Comparison of ENCODE assay signal across 8 cellular contexts in genomic region chr1:202861420-202862121, GRCh38. TPM values are rescaled to one million over a fixed set of nuclear protein-coding genes. Genes with fewer than 3 reads are reported as not detected.
DNase-seq lines count a peak whose midpoint lies in the region; ATAC-seq and TF ChIP-seq lines count a peak whose summit lies in the region.

No MANE protein-coding gene starts in this region.

- DNase-seq in activated effector memory CD4-positive, alpha-beta T cell treated with anti-CD3 and anti-CD28 coated beads, Interleukin-2, amount 50 U/mL, for 16 hours, result peak; percentile 74
- DNase-seq in activated effector memory CD4-positive, alpha-beta T cell treated with Interleukin-2 at 50 U/mL for 16 hours, result no peak
- DNase-seq in NCI-H2171 (lab: John Stamatoyannopoulos, UW) (peak; percentile 76), dorsolateral prefrontal cortex (peak; percentile 89 to 97 (median 94)), left lung (peak; percentile 93 to 98)
- peak; percentile 48 to 59 for DNase-seq in stimulated activated CD4-positive, alpha-beta T cell treated with anti-CD3 and anti-CD28 coated beads, Interleukin-2, amount 100 ng/mL, for 24 hours

- intact Hi-C loops in dorsolateral prefrontal cortex (cut with DNase I) (loop anchor here (2.0 to 5.0 kb wide), 3 partner anchors 27 to 54 kb away; partner anchors contain the start of genes KDM5B (in 1 of the 2), PCAT6 (in 1 of the 2) and RABIF (in 1 of the 2)), left lung (cut with DNase I) (no loop called here)

- H3K27ac ChIP-seq in dorsolateral prefrontal cortex (peak overlapping the region in 33 of 59 donors; percentile 0 to 78 (median 43)), left lung (peak overlapping the region in 1 of 2 donors; percentile 41)

- no peaks in the 10 kb centered on the region for H3K9me3 ChIP-seq in left lung

- H3K27me3 ChIP-seq in dorsolateral prefrontal cortex (no peaks in the 10 kb centered on the region), left lung (peaks cover 0 to 12% of the 10 kb centered on the region in 2 donors)

- TF ChIP-seq CTCF in WI38 (IDR thresholded peaks at IDR 0.05; ENCODE audit: low read depth, low read length) (no peak), dorsolateral prefrontal cortex (IDR thresholded peaks at IDR 0.05 in 54 of 56, conservative IDR thresholded peaks at IDR 0.05 in 2 of 56; ENCODE audit: low read depth in 1 of 56, partially characterized antibody in 56 of 56) (peak in 22 of 56 donors; percentile 1 to 49 (median 16)), left lung (IDR thresholded peaks at IDR 0.05) (no peak)

- no peaks in the 10 kb centered on the region for H3K36me3 ChIP-seq in left lung

- H3K4me1 ChIP-seq in left lung, result peaks cover 3 to 40% of the 10 kb centered on the region in 2 donors

- H3K4me3 ChIP-seq in WI38 (ENCODE audit: low read depth, low read length), result peak overlapping the region; percentile 56
- H3K4me3 ChIP-seq in dorsolateral prefrontal cortex, result peak overlapping the region; percentile 61 to 92 (median 79)
- peak overlapping the region; percentile 72 to 79 for H3K4me3 ChIP-seq in left lung

- ATAC-seq in HG03039 (IDR thresholded peaks at IDR 0.05; ENCODE audit: unreplicated experiment) (peak; percentile 89), left lung (peak; percentile 98)

RNA-seq across cellular contexts. Expression of gene RABIF, which starts 27.4 kb away (rescaled TPM):
- 10 to 100 TPM in 118 of 120 experiments, 1 to 10 TPM in 2; 9.4 to 26.6 (median 17.3) TPM for total RNA-seq in dorsolateral prefrontal cortex
- total RNA-seq in left lung, result 10 to 100 TPM; 11.0 to 15.5 TPM

RNA-seq across cellular contexts. Expression of gene PCAT6, which starts 50.8 kb away (rescaled TPM):
- total RNA-seq in dorsolateral prefrontal cortex, result 10 to 100 TPM in 1 of 120 experiments, 1 to 10 TPM in 110, under 1 TPM in 2, not detected in 7; 0.81 to 10.0 (median 2.3) TPM
- 1 to 10 TPM; 1.1 to 2.4 TPM for total RNA-seq in left lung

RNA-seq across cellular contexts. Expression of gene KDM5B, which starts 53.4 kb away (rescaled TPM):
- 100 to 1,000 TPM in 1 of 120 experiments, 10 to 100 TPM in 119; 44.3 to 113 (median 69.3) TPM for total RNA-seq in dorsolateral prefrontal cortex
- total RNA-seq in left lung, result 10 to 100 TPM; 46.4 to 67.4 TPM

Comparison
In these comparisons a context has a peak if more than half of its experiments do, and no peak if none do; other contexts are left out.
1. intact Hi-C loops: an anchor here in dorsolateral prefrontal cortex (2.0 to 5.0 kb wide); none called in left lung.